Comparison of ENCODE assay signal across 12 cellular contexts in the genomic region with DNA sequence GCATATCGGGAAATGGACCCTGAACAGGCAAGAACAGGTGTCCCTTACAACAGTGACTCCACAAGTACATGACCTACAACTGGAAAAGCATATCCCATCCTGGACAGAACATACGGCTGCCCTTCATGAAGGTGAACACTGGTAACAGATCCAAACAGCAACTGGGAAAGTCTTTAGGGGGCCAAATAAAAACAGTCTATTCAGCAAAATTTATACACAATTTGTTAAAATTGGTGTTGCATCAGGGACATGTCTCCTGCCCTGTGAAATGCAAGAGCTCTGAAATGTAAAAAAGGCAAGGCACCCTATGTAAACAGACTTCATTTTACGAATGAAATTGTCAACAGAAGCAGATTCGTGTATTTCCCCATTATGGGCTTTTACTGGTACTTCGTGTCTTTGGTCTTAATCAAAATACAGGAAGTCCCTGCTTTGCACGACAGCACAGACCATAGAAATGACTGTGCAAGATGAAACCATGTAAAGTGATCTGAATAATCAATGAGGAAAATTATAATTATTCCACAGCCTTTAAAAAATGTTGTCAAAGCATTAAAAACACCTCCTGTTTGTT.
DNase-seq lines count a peak whose midpoint lies in the region; ATAC-seq and TF ChIP-seq lines count a peak whose summit lies in the region.
"Had no signal": no experiment of that assay in that cellular context is flagged by ENCODE, and none has a peak within 500 bp of the region (broad histone marks: within the 10 kb centered on the region; RNA-seq: fewer than 3 reads in every experiment).

No MANE protein-coding gene starts in this region.

- H3K79me2 ChIP-seq in GM23338 (replicated peaks; ENCODE audit: insufficient read depth) = no peaks in the 10 kb centered on the region
- H3K79me2 ChIP-seq in osteoblast (ENCODE audit: insufficient read depth, low read length) = no peaks in the 10 kb centered on the region
- H3K79me2 ChIP-seq: parathyroid adenoma had no signal

- ATAC-seq in GM23338 = no peak

- no peaks in the 10 kb centered on the region for H3K9me3 ChIP-seq in osteoblast (ENCODE audit: low read depth, low read length)

- peaks cover 6% of the 10 kb centered on the region; the same call in 2 of the 3 replicates for H3K4me1 Mint-ChIP-seq in GM23338

- no peaks in the 10 kb centered on the region for H4K20me1 ChIP-seq in GM23338 (replicated peaks; ENCODE audit: insufficient read depth)
- H4K20me1 ChIP-seq in osteoblast (ENCODE audit: insufficient read depth, low read length) = no peaks in the 10 kb centered on the region

- POLR2A ChIA-PET in HEK293T (lab: Yijun Ruan, JAX) = no interaction called here

- H3K4me3 Mint-ChIP-seq in GM23338 = no peak overlapping the region

- H3K27me3 Mint-ChIP-seq in GM23338 (ENCODE audit: insufficient read depth, low read depth, poor library complexity) = no peaks in the 10 kb centered on the region

- H3K4me3 ChIP-seq in GM23338 (no peak overlapping the region), NB4 (ENCODE audit: low read depth, low read length) (no peak overlapping the region), osteoblast (ENCODE audit: insufficient read depth, low read length) (no peak overlapping the region)

- H3K4me2 ChIP-seq in GM23338 (no peak overlapping the region), osteoblast (ENCODE audit: insufficient read depth, low read length) (no peak overlapping the region)

- no peaks in the 10 kb centered on the region; the same call in 1 of the 2 replicates for H3K4me1 ChIP-seq in GM23338 (ENCODE audit: insufficient read depth)
- H3K4me1 ChIP-seq in osteoblast (ENCODE audit: insufficient read depth, low read length) = peaks cover 26% of the 10 kb centered on the region
- H3K4me1 ChIP-seq: parathyroid adenoma had no signal

- peaks cover 12% of the 10 kb centered on the region; the same call in 2 of the 3 replicates for H3K9me3 Mint-ChIP-seq in GM23338

- H3K36me3 ChIP-seq in GM23338 (ENCODE audit: insufficient read depth) (no peaks in the 10 kb centered on the region), osteoblast (ENCODE audit: insufficient read depth, low read length) (no peaks in the 10 kb centered on the region)

- DNase-seq in DMS53 (lab: John Stamatoyannopoulos, UW) (peak; percentile 33), DMS53 treated with DMSO at 0.1 percent for 48 hours (lab: John Stamatoyannopoulos, UW; ENCODE audit: unreplicated experiment) (no peak), GM23338 (ENCODE audit: low spot score) (no peak), NB4 (ENCODE audit: low read depth) (peak; percentile 83), osteoblast (ENCODE audit: insufficient read length, low spot score, missing footprints) (no peak), dedifferentiated amniotic fluid mesenchymal stem cell (ENCODE audit: extremely low spot score) (no peak), HEK293T (ENCODE audit: extremely low spot score) (no peak), T-helper 9 cell (no peak)
- DNase-seq: 8988T; NCI-H146; stimulated activated CD8-positive, alpha-beta memory T cell treated with anti-CD3 and anti-CD28 coated beads, Interleukin-4, amount 100 ng/mL, for 48 hours had no signal

- no peak for TF ChIP-seq POLR2A in NB4 (IDR thresholded peaks at IDR 0.05; ENCODE audit: extremely low read depth, insufficient read length)

- CTCF ChIA-PET in HEK293T (lab: Yijun Ruan, JAX) = no interaction called here

- H3K36me3 Mint-ChIP-seq in GM23338 (ENCODE audit: low read depth) = peaks cover 3% of the 10 kb centered on the region; the same call in 1 of the 3 replicates

- H3K27me3 ChIP-seq in GM23338 (ENCODE audit: insufficient read depth) = no peaks in the 10 kb centered on the region
- no peaks in the 10 kb centered on the region for H3K27me3 ChIP-seq in osteoblast (ENCODE audit: insufficient read depth, low read length)

- peak overlapping the region; percentile 7; the same call in 1 of the 2 replicates for H3K27ac Mint-ChIP-seq in GM23338

- H3K27ac ChIP-seq in GM23338 (ENCODE audit: low read depth) (no peak overlapping the region), osteoblast (ENCODE audit: low read depth, low read length) (peak overlapping the region; percentile 14)
- H3K27ac ChIP-seq: parathyroid adenoma had no signal

- 0 out of 2 replicates have a peak, but pooled peaks cover 6% of the 10 kb centered on the region for H3K9me2 ChIP-seq in GM23338 (ENCODE audit: insufficient read depth)

- H3F3A ChIP-seq in GM23338 (replicated peaks; ENCODE audit: low read depth) = no peaks in the 10 kb centered on the region

- H2AFZ ChIP-seq in GM23338 = no peak overlapping the region
- H2AFZ ChIP-seq in osteoblast (ENCODE audit: low read length) = no peak overlapping the region
- H2AFZ ChIP-seq: parathyroid adenoma had no signal

- TF ChIP-seq CTCF in GM23338 (conservative IDR thresholded peaks at IDR 0.05; ENCODE audit: low read depth in 2 of 2) (no peak), NB4 (IDR thresholded peaks at IDR 0.05; ENCODE audit: low read depth, low read length) (no peak), osteoblast (IDR thresholded peaks at IDR 0.05; ENCODE audit: extremely low read depth, low read depth, low read length) (no peak)

TF ChIP-seq in GM23338, 12 proteins besides CTCF, POLR2A, EP300 and RAD21 (continues in another document):
- TF ChIP-seq ZNF114 (CRISPR knock-in tag; IDR thresholded peaks at IDR 0.05) (no peak), POLR2AphosphoS5 (IDR thresholded peaks at IDR 0.05; ENCODE audit: low read depth) (no peak), STAT1 (IDR thresholded peaks at IDR 0.05; ENCODE audit: unreplicated experiment) (no peak), ZNF331 (CRISPR knock-in tag; IDR thresholded peaks at IDR 0.05; ENCODE audit: low read depth) (no peak)
- TF ChIP-seq, protein P1, sequence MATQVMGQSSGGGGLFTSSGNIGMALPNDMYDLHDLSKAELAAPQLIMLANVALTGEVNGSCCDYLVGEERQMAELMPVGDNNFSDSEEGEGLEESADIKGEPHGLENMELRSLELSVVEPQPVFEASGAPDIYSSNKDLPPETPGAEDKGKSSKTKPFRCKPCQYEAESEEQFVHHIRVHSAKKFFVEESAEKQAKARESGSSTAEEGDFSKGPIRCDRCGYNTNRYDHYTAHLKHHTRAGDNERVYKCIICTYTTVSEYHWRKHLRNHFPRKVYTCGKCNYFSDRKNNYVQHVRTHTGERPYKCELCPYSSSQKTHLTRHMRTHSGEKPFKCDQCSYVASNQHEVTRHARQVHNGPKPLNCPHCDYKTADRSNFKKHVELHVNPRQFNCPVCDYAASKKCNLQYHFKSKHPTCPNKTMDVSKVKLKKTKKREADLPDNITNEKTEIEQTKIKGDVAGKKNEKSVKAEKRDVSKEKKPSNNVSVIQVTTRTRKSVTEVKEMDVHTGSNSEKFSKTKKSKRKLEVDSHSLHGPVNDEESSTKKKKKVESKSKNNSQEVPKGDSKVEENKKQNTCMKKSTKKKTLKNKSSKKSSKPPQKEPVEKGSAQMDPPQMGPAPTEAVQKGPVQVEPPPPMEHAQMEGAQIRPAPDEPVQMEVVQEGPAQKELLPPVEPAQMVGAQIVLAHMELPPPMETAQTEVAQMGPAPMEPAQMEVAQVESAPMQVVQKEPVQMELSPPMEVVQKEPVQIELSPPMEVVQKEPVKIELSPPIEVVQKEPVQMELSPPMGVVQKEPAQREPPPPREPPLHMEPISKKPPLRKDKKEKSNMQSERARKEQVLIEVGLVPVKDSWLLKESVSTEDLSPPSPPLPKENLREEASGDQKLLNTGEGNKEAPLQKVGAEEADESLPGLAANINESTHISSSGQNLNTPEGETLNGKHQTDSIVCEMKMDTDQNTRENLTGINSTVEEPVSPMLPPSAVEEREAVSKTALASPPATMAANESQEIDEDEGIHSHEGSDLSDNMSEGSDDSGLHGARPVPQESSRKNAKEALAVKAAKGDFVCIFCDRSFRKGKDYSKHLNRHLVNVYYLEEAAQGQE (IDR thresholded peaks at IDR 0.05; ENCODE audit: unreplicated experiment) = no peak

TF ChIP-seq in HEK293T, 16 proteins besides CTCF, POLR2A, EP300 and RAD21:
- TF ChIP-seq FOXK2 (IDR thresholded peaks at IDR 0.05) (no peak), L3MBTL2 (conservative IDR thresholded peaks at IDR 0.05) (no peak), HDGF (IDR thresholded peaks at IDR 0.05; ENCODE audit: borderline replicate concordance) (no peak), SUZ12 (IDR thresholded peaks at IDR 0.05) (no peak), FOXA1 (IDR thresholded peaks at IDR 0.05) (no peak), NFRKB (IDR thresholded peaks at IDR 0.05) (no peak), TARDBP (IDR thresholded peaks at IDR 0.05) (no peak), ZNF384 (IDR thresholded peaks at IDR 0.05) (no peak), LEF1 (IDR thresholded peaks at IDR 0.05; ENCODE audit: borderline replicate concordance) (no peak), BHLHE40 (IDR thresholded peaks at IDR 0.05; ENCODE audit: borderline replicate concordance) (no peak), ARNT (IDR thresholded peaks at IDR 0.05) (no peak), CTBP1 (IDR thresholded peaks at IDR 0.05; ENCODE audit: borderline replicate concordance) (no peak), ELF4 (IDR thresholded peaks at IDR 0.05) (no peak), SP1 (IDR thresholded peaks at IDR 0.05) (no peak)
- TF ChIP-seq, protein P2, sequence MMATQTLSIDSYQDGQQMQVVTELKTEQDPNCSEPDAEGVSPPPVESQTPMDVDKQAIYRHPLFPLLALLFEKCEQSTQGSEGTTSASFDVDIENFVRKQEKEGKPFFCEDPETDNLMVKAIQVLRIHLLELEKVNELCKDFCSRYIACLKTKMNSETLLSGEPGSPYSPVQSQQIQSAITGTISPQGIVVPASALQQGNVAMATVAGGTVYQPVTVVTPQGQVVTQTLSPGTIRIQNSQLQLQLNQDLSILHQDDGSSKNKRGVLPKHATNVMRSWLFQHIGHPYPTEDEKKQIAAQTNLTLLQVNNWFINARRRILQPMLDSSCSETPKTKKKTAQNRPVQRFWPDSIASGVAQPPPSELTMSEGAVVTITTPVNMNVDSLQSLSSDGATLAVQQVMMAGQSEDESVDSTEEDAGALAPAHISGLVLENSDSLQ (IDR thresholded peaks at IDR 0.05) = no peak

Comparison
In these comparisons a context has a peak if more than half of its experiments do, and no peak if none do; other contexts are left out.
1. DNase-seq: peak in DMS53 (single experiment) and NB4 (single experiment); none in DMS53 treated with DMSO at 0.1 percent for 48 hours (single experiment), GM23338 (single experiment), osteoblast (single experiment), dedifferentiated amniotic fluid mesenchymal stem cell (single experiment), HEK293T (single experiment) and T-helper 9 cell (single experiment).